ENCODE assay signal across 8 cellular contexts in the genomic region with DNA sequence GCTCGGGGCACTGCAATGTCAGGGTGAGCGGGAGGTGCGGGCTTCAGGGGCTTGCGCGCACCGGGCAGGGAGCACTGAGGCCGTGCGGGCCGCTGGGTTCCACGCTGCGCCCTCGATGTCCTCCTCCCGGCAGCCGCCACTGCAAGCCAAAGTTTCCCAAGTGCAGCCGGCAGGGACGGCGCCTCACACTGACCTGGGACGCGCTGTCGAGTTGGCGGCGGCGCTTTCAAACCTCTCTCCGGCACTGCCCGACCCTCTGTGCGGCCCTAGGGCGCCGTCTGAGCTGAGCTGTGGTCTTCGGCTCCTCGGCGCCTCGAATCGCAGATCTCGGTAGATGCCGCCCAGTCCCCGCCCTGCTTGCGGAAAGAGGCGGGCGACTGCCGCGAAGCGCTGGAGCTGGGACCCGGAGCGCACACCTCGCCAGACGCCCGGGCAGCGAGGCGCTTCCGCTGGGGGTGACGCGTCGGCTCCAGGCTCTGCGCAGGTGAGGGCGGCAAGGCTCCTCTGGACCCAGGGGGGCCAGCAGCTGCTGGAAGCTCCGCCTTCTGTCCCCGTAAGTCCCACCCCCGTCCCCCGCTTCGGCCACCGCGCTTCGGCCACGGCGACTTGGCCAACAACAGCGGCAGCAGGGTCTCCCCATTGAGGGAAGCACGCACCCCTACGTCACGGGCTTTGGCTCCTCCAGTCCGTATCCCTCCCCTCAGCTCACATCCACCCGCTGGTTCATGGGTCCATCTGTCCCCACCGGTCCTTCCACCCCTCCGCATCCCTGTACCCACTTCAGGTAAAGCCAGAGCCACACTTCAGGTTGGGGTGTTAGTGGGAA. TPM values are rescaled to one million over a fixed set of nuclear protein-coding genes. Genes with fewer than 3 reads are reported as not detected.
A peak's percentile ranks its signal among the peaks of the same experiment; 100 is the strongest.
DNase-seq lines count a peak whose midpoint lies in the region; ATAC-seq and TF ChIP-seq lines count a peak whose summit lies in the region.

A gene (minus strand): TSS at position 320 of the 826 bp plus-strand sequence. CDS start 10,261 bp downstream, outside the sequence.

- H3K4me1 Mint-ChIP-seq in brain = peaks cover 4% of the 10 kb centered on the region
- H3K4me1 Mint-ChIP-seq in stimulated activated naive B cell treated with anti-CD40 and anti-IgM and Interleukin-4, amounts not matched to agents 10 μg/mL and 1 μg/mL and 100 μg/mL, for 72 hours = peaks cover 2 to 10% of the 10 kb centered on the region in 2 donors

- peak; percentile 57 for ATAC-seq in left colon
- peak; percentile 57 to 62 for ATAC-seq in stimulated activated naive B cell treated with anti-CD40 and anti-IgM and Interleukin-4, amounts not matched to agents 10 μg/mL and 1 μg/mL and 100 μg/mL, for 72 hours (replicated peaks)
- no peak for ATAC-seq in HG02571 (IDR thresholded peaks at IDR 0.05; ENCODE audit: unreplicated experiment)

- no peaks in the 10 kb centered on the region for H3K36me3 Mint-ChIP-seq in brain
- H3K36me3 Mint-ChIP-seq in stimulated activated naive B cell treated with anti-CD40 and anti-IgM and Interleukin-4, amounts not matched to agents 10 μg/mL and 1 μg/mL and 100 μg/mL, for 72 hours = no peaks in the 10 kb centered on the region

- H3K4me3 Mint-ChIP-seq in brain = peak within 1 kb of the TSS; percentile 77 to 88 (median 82)
- peak within 1 kb of the TSS; percentile 65 to 76 for H3K4me3 Mint-ChIP-seq in stimulated activated naive B cell treated with anti-CD40 and anti-IgM and Interleukin-4, amounts not matched to agents 10 μg/mL and 1 μg/mL and 100 μg/mL, for 72 hours

- H3K27me3 Mint-ChIP-seq in brain = peaks cover 68% of the 10 kb centered on the region
- H3K27me3 Mint-ChIP-seq in stimulated activated naive B cell treated with anti-CD40 and anti-IgM and Interleukin-4, amounts not matched to agents 10 μg/mL and 1 μg/mL and 100 μg/mL, for 72 hours = peaks cover 64 to 71% of the 10 kb centered on the region in 2 donors

- DNase-seq in SIG-M5 treated with dmso at 0.1 percent for 504 hours (lab: John Stamatoyannopoulos, UW; ENCODE audit: unreplicated experiment) (peak; percentile 29), SIG-M5 (lab: John Stamatoyannopoulos, UW) (no peak), NCI-H1694 (lab: John Stamatoyannopoulos, UW) (peak; percentile 9), left colon (peak in 1 of 2 donors; percentile 7), middle frontal gyrus (ENCODE audit: extremely low spot score, low spot score) (no peak)
- no peak for DNase-seq in stimulated activated naive B cell treated with anti-CD40 and anti-IgM and Interleukin-4, amounts not matched to agents 10 μg/mL and 1 μg/mL and 100 μg/mL, for 72 hours

- no peak within 1 kb of the TSS for H3K27ac Mint-ChIP-seq in brain
- no peak within 1 kb of the TSS for H3K27ac Mint-ChIP-seq in stimulated activated naive B cell treated with anti-CD40 and anti-IgM and Interleukin-4, amounts not matched to agents 10 μg/mL and 1 μg/mL and 100 μg/mL, for 72 hours

- peaks cover 0 to 16% (median 5%) of the 10 kb centered on the region in 5 experiments for H3K9me3 Mint-ChIP-seq in brain
- peaks cover 0 to 3% of the 10 kb centered on the region in 2 donors for H3K9me3 Mint-ChIP-seq in stimulated activated naive B cell treated with anti-CD40 and anti-IgM and Interleukin-4, amounts not matched to agents 10 μg/mL and 1 μg/mL and 100 μg/mL, for 72 hours

- TF ChIP-seq CTCF in brain (conservative IDR thresholded peaks at IDR 0.05) = no peak

- intact Hi-C loops in left colon (cut with DNase I, micrococcal nuclease) = no loop called here

RNA-seq across cellular contexts. Expression of the gene that starts here (rescaled TPM):
- 0.20 TPM for polyA plus RNA-seq in brain (ENCODE audit: insufficient read depth, low read depth, low replicate concordance)
- not detected for total RNA-seq in left colon

Comparison
In these comparisons a context has a peak if more than half of its experiments do, and no peak if none do; other contexts are left out.
1. DNase-seq: peak in SIG-M5 treated with dmso at 0.1 percent for 504 hours (single experiment) and NCI-H1694 (single experiment); none in SIG-M5 (single experiment), stimulated activated naive B cell treated with anti-CD40 and anti-IgM and Interleukin-4, amounts not matched to agents 10 μg/mL and 1 μg/mL and 100 μg/mL, for 72 hours (single experiment) and middle frontal gyrus (single experiment).
2. Peak in ATAC-seq in left colon; RNA of the gene not detected or under 1 TPM.